Comparison of ENCODE assay signal across 1 cellular context in genomic region chr1:1832151-1832550, GRCh38.
TF ChIP-seq lines count a peak whose summit lies in the region.

No MANE protein-coding gene starts in this region.

TF ChIP-seq in GM23338, 12 proteins besides CTCF, POLR2A, EP300 and RAD21 (continued from another document):
- TF ChIP-seq, protein P1, sequence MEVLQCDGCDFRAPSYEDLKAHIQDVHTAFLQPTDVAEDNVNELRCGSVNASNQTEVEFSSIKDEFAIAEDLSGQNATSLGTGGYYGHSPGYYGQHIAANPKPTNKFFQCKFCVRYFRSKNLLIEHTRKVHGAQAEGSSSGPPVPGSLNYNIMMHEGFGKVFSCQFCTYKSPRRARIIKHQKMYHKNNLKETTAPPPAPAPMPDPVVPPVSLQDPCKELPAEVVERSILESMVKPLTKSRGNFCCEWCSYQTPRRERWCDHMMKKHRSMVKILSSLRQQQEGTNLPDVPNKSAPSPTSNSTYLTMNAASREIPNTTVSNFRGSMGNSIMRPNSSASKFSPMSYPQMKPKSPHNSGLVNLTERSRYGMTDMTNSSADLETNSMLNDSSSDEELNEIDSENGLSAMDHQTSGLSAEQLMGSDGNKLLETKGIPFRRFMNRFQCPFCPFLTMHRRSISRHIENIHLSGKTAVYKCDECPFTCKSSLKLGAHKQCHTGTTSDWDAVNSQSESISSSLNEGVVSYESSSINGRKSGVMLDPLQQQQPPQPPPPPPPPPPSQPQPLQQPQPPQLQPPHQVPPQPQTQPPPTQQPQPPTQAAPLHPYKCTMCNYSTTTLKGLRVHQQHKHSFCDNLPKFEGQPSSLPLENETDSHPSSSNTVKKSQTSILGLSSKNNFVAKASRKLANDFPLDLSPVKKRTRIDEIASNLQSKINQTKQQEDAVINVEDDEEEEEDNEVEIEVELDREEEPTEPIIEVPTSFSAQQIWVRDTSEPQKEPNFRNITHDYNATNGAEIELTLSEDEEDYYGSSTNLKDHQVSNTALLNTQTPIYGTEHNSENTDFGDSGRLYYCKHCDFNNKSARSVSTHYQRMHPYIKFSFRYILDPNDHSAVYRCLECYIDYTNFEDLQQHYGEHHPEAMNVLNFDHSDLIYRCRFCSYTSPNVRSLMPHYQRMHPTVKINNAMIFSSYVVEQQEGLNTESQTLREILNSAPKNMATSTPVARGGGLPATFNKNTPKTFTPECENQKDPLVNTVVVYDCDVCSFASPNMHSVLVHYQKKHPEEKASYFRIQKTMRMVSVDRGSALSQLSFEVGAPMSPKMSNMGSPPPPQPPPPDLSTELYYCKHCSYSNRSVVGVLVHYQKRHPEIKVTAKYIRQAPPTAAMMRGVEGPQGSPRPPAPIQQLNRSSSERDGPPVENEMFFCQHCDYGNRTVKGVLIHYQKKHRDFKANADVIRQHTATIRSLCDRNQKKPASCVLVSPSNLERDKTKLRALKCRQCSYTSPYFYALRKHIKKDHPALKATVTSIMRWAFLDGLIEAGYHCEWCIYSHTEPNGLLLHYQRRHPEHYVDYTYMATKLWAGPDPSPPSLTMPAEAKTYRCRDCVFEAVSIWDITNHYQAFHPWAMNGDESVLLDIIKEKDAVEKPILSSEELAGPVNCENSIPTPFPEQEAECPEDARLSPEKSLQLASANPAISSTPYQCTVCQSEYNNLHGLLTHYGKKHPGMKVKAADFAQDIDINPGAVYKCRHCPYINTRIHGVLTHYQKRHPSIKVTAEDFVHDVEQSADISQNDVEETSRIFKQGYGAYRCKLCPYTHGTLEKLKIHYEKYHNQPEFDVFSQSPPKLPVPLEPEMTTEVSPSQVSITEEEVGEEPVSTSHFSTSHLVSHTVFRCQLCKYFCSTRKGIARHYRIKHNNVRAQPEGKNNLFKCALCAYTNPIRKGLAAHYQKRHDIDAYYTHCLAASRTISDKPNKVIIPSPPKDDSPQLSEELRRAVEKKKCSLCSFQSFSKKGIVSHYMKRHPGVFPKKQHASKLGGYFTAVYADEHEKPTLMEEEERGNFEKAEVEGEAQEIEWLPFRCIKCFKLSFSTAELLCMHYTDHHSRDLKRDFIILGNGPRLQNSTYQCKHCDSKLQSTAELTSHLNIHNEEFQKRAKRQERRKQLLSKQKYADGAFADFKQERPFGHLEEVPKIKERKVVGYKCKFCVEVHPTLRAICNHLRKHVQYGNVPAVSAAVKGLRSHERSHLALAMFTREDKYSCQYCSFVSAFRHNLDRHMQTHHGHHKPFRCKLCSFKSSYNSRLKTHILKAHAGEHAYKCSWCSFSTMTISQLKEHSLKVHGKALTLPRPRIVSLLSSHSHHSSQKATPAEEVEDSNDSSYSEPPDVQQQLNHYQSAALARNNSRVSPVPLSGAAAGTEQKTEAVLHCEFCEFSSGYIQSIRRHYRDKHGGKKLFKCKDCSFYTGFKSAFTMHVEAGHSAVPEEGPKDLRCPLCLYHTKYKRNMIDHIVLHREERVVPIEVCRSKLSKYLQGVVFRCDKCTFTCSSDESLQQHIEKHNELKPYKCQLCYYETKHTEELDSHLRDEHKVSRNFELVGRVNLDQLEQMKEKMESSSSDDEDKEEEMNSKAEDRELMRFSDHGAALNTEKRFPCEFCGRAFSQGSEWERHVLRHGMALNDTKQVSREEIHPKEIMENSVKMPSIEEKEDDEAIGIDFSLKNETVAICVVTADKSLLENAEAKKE (CRISPR knock-in tag; IDR thresholded peaks at IDR 0.05): no peak
- no peak for TF ChIP-seq EZH2phosphoT487 (IDR thresholded peaks at IDR 0.05; ENCODE audit: unreplicated experiment)
- TF ChIP-seq NANOG (IDR thresholded peaks at IDR 0.05; ENCODE audit: borderline replicate concordance): no peak
- no peak for TF ChIP-seq CREB1 (CRISPR knock-in tag; IDR thresholded peaks at IDR 0.05; ENCODE audit: low read depth)
- TF ChIP-seq POLR2AphosphoS5 (IDR thresholded peaks at IDR 0.05; ENCODE audit: low read depth): no peak
- TF ChIP-seq, protein P2, sequence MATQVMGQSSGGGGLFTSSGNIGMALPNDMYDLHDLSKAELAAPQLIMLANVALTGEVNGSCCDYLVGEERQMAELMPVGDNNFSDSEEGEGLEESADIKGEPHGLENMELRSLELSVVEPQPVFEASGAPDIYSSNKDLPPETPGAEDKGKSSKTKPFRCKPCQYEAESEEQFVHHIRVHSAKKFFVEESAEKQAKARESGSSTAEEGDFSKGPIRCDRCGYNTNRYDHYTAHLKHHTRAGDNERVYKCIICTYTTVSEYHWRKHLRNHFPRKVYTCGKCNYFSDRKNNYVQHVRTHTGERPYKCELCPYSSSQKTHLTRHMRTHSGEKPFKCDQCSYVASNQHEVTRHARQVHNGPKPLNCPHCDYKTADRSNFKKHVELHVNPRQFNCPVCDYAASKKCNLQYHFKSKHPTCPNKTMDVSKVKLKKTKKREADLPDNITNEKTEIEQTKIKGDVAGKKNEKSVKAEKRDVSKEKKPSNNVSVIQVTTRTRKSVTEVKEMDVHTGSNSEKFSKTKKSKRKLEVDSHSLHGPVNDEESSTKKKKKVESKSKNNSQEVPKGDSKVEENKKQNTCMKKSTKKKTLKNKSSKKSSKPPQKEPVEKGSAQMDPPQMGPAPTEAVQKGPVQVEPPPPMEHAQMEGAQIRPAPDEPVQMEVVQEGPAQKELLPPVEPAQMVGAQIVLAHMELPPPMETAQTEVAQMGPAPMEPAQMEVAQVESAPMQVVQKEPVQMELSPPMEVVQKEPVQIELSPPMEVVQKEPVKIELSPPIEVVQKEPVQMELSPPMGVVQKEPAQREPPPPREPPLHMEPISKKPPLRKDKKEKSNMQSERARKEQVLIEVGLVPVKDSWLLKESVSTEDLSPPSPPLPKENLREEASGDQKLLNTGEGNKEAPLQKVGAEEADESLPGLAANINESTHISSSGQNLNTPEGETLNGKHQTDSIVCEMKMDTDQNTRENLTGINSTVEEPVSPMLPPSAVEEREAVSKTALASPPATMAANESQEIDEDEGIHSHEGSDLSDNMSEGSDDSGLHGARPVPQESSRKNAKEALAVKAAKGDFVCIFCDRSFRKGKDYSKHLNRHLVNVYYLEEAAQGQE (IDR thresholded peaks at IDR 0.05; ENCODE audit: unreplicated experiment): no peak
- TF ChIP-seq STAT1 (IDR thresholded peaks at IDR 0.05; ENCODE audit: unreplicated experiment): no peak
- TF ChIP-seq EZH2 (IDR thresholded peaks at IDR 0.05; ENCODE audit: low read depth, unreplicated experiment): no peak
- no peak for TF ChIP-seq JUNB (IDR thresholded peaks at IDR 0.05; ENCODE audit: unreplicated experiment)
TF ChIP-seq in GM23338: peak in this region for 0.
